In the genomic region with DNA sequence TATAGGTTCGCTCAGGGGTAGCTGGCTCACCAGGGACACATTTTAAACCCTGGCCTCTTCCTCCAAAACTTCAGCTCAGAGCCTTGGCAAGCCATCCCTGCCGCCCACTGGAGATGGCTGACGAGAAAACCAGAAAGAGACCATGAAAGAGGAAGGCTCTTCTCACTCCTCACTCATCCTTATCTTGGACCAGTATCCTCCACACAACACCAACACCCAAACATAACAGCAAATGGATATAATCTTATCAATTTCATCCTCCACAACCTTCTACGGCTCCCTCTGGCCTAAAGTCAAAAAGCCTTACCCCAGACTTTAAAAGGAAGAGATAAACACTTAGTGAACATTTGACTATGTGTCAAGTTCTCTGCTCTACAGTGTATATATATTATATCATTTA, we compare ENCODE assay signal across 16 cellular contexts. TPM values are rescaled to one million over a fixed set of nuclear protein-coding genes. Genes with fewer than 3 reads are reported as not detected.
A peak's percentile ranks its signal among the peaks of the same experiment; 100 is the strongest.
DNase-seq lines count a peak whose midpoint lies in the region; ATAC-seq and TF ChIP-seq lines count a peak whose summit lies in the region.
"Had no signal": no experiment of that assay in that cellular context is flagged by ENCODE, and none has a peak within 500 bp of the region (broad histone marks: within the 10 kb centered on the region; RNA-seq: fewer than 3 reads in every experiment).

No MANE protein-coding gene starts in this region.

- H3K9me3 Mint-ChIP-seq in central memory CD8-positive, alpha-beta T cell = no peaks in the 10 kb centered on the region
- H3K9me3 Mint-ChIP-seq: T-cell had no signal

- DNase-seq in PC-9 (no peak), trophoblast cell (no peak), NCI-H2107 treated with DMSO at 0.1 percent for 48 hours (lab: John Stamatoyannopoulos, UW; ENCODE audit: unreplicated experiment) (no peak), GM13977 (ENCODE audit: low spot score) (no peak), GM20000 (ENCODE audit: low spot score) (no peak), Karpas-422 (no peak)
- no peak for DNase-seq in central memory CD8-positive, alpha-beta T cell (ENCODE audit: low spot score in 2 of 2)
- DNase-seq: activated CD8-positive, alpha-beta memory T cell treated with anti-CD3 and anti-CD28 coated beads, Interleukin-2, amount 10 ng/mL, durations not matched to agents 7 days and 5 days; anterior cingulate cortex; C1 segment of cervical spinal cord; DMS53; naive B cell; NCI-H1417; T-cell had no signal

- H4K91ac ChIP-seq in trophoblast cell (ENCODE audit: low read depth, low read length) = no peak overlapping the region

- peaks cover 23% of the 10 kb centered on the region for H3K4me1 Mint-ChIP-seq in central memory CD8-positive, alpha-beta T cell
- H3K4me1 Mint-ChIP-seq: activated CD8-positive, alpha-beta memory T cell treated with anti-CD3 and anti-CD28 coated beads, Interleukin-2, amount 10 ng/mL, durations not matched to agents 7 days and 5 days; naive B cell; T-cell had no signal

- H3K36me3 ChIP-seq in PC-9 (ENCODE audit: low read depth) = no peaks in the 10 kb centered on the region
- H3K36me3 ChIP-seq in trophoblast cell (ENCODE audit: control insufficient read depth in 1 of 2, insufficient read depth in 2 of 2, low read length in 2 of 2) = no peaks in the 10 kb centered on the region
- no peaks in the 10 kb centered on the region for H3K36me3 ChIP-seq in Karpas-422 (ENCODE audit: insufficient read depth, low read length)

- H2BK12ac ChIP-seq in trophoblast cell (ENCODE audit: low read length) = peak overlapping the region; percentile 6

- H3K9me3 ChIP-seq in PC-9 (ENCODE audit: insufficient read depth, low read depth) (no peaks in the 10 kb centered on the region), trophoblast cell (ENCODE audit: insufficient read depth, low read depth, low read length) (no peaks in the 10 kb centered on the region), Karpas-422 (ENCODE audit: low read length) (no peaks in the 10 kb centered on the region)

- no peak overlapping the region for H4K8ac ChIP-seq in trophoblast cell (ENCODE audit: low read depth, low read length)

- no peak overlapping the region for H2AK5ac ChIP-seq in trophoblast cell (ENCODE audit: low read length)

- peaks cover 14% of the 10 kb centered on the region for H3K79me1 ChIP-seq in trophoblast cell (ENCODE audit: low read length)

- ATAC-seq in central memory CD8-positive, alpha-beta T cell (replicated peaks; ENCODE audit: extremely low read depth, poor library complexity, severe bottlenecking) = no peak
- ATAC-seq: activated CD8-positive, alpha-beta memory T cell treated with anti-CD3 and anti-CD28 coated beads, Interleukin-2, amount 10 ng/mL, durations not matched to agents 7 days and 5 days; T-cell had no signal

- no peak overlapping the region for H3K14ac ChIP-seq in trophoblast cell (ENCODE audit: low read length)

- H3K9ac ChIP-seq in trophoblast cell (ENCODE audit: low read length) (no peak overlapping the region), Karpas-422 (ENCODE audit: low read length) (no peak overlapping the region)
- H3K9ac ChIP-seq: KMS-11 had no signal

- peak overlapping the region; percentile 45 for H3K27ac Mint-ChIP-seq in central memory CD8-positive, alpha-beta T cell (ENCODE audit: low read depth)
- H3K27ac Mint-ChIP-seq: activated CD8-positive, alpha-beta memory T cell treated with anti-CD3 and anti-CD28 coated beads, Interleukin-2, amount 10 ng/mL, durations not matched to agents 7 days and 5 days; naive B cell; T-cell had no signal

- peaks cover 10% of the 10 kb centered on the region; the same call in 1 of the 2 replicates for H3F3A ChIP-seq in PC-9 (ENCODE audit: insufficient read depth, low read depth)

- POLR2A ChIA-PET in PC-9 (lab: Charles Lee; ENCODE audit: unreplicated experiment) = interaction anchor here (0.6 to 0.8 kb wide), 2 partner anchors 27 to 1252 kb away, joined by 4 read pairs; partner anchors contain the start of gene DLG5

- no peaks in the 10 kb centered on the region for H3K36me3 Mint-ChIP-seq in central memory CD8-positive, alpha-beta T cell (ENCODE audit: insufficient read depth)
- H3K36me3 Mint-ChIP-seq: activated CD8-positive, alpha-beta memory T cell treated with anti-CD3 and anti-CD28 coated beads, Interleukin-2, amount 10 ng/mL, durations not matched to agents 7 days and 5 days; naive B cell; T-cell had no signal

- CTCF ChIA-PET in PC-9 (lab: Charles Lee) = interaction anchor here (0.6 kb wide), 1 partner anchor 12 kb away, joined by 3 read pairs; no protein-coding TSS in a partner anchor

- H3K4me2 ChIP-seq in PC-9 (peak overlapping the region; percentile 24), trophoblast cell (ENCODE audit: low read length) (no peak overlapping the region), Karpas-422 (ENCODE audit: low read depth, low read length, poor library complexity, severe bottlenecking) (no peak overlapping the region)
- H3K4me2 ChIP-seq: KMS-11 had no signal

- H3K23ac ChIP-seq in trophoblast cell (ENCODE audit: low read length) = no peak overlapping the region

- in situ Hi-C loops in GM13977 (cut with MboI; ENCODE audit: low pct_unique_long_range_greater_than_20kb, low sequenced_read_pairs, unreplicated experiment) = no loop called here

- no peak for TF ChIP-seq CTCF in PC-9 (conservative IDR thresholded peaks at IDR 0.05)
- TF ChIP-seq CTCF in GM13977 (IDR thresholded peaks at IDR 0.05; ENCODE audit: extremely low read depth, insufficient read depth, missing control alignments) = no peak
- no peak for TF ChIP-seq CTCF in GM20000 (IDR thresholded peaks at IDR 0.05; ENCODE audit: extremely low read depth, missing control alignments)

- H3K9me2 ChIP-seq in PC-9 (ENCODE audit: insufficient read depth) = no peaks in the 10 kb centered on the region
- no peaks in the 10 kb centered on the region for H3K9me2 ChIP-seq in Karpas-422 (replicated peaks; ENCODE audit: insufficient read depth, low read length)

- no peaks in the 10 kb centered on the region for H3K27me3 Mint-ChIP-seq in central memory CD8-positive, alpha-beta T cell

- no peak overlapping the region for H2BK120ac ChIP-seq in trophoblast cell (ENCODE audit: insufficient read depth, low read length, poor library complexity)

- BruUV-seq in PC-9 (replicated peaks; lab: Mats Ljungman, UMichigan) = no TSS peak

- peaks cover 63% of the 10 kb centered on the region for H3K79me2 ChIP-seq in PC-9 (ENCODE audit: low read depth)
- peaks cover 13% of the 10 kb centered on the region for H3K79me2 ChIP-seq in trophoblast cell (ENCODE audit: control insufficient read depth, insufficient read depth, low read length, poor library complexity)
- no peaks in the 10 kb centered on the region for H3K79me2 ChIP-seq in Karpas-422 (ENCODE audit: low read length)

- H3K4me3 ChIP-seq in PC-9 (no peak overlapping the region), trophoblast cell (ENCODE audit: low read depth, low read length) (no peak overlapping the region), Karpas-422 (ENCODE audit: low read length) (no peak overlapping the region)
- H3K4me3 ChIP-seq: coronary artery had no signal

- H3K4me1 ChIP-seq in PC-9 (replicated peaks; ENCODE audit: insufficient read depth) (peaks cover 25% of the 10 kb centered on the region), trophoblast cell (ENCODE audit: control insufficient read depth in 1 of 2, insufficient read depth in 2 of 2, low read length in 2 of 2) (peaks cover 21 to 24% of the 10 kb centered on the region in 2 experiments), Karpas-422 (ENCODE audit: low read length) (no peaks in the 10 kb centered on the region)

- H2BK5ac ChIP-seq in trophoblast cell (ENCODE audit: low read depth, low read length, poor library complexity) = no peak overlapping the region

- peak overlapping the region; percentile 45 for H3K4ac ChIP-seq in trophoblast cell (ENCODE audit: low read depth, low read length)

- H3K27ac ChIP-seq in PC-9 (no peak overlapping the region; the same call in 1 of the 2 replicates), trophoblast cell (ENCODE audit: low read depth, low read length) (no peak overlapping the region), Karpas-422 (ENCODE audit: low read length) (no peak overlapping the region)
- H3K27ac ChIP-seq: coronary artery, KMS-11 had no signal

- 0 out of 2 replicates have a peak, but pooled peaks cover 13% of the 10 kb centered on the region for H4K20me1 ChIP-seq in PC-9 (ENCODE audit: insufficient read depth)
- H4K20me1 ChIP-seq in Karpas-422 (ENCODE audit: insufficient read depth, low read depth, low read length) = no peaks in the 10 kb centered on the region

- no peak overlapping the region for H3K18ac ChIP-seq in trophoblast cell (ENCODE audit: low read length)

- no peaks in the 10 kb centered on the region for H3K27me3 ChIP-seq in PC-9 (ENCODE audit: insufficient read depth, low read depth)
- no peaks in the 10 kb centered on the region for H3K27me3 ChIP-seq in trophoblast cell (ENCODE audit: insufficient read depth, low read length)
- no peaks in the 10 kb centered on the region for H3K27me3 ChIP-seq in Karpas-422 (ENCODE audit: low read length)

- no peak overlapping the region for H3K4me3 Mint-ChIP-seq in central memory CD8-positive, alpha-beta T cell
- H3K4me3 Mint-ChIP-seq: activated CD8-positive, alpha-beta memory T cell treated with anti-CD3 and anti-CD28 coated beads, Interleukin-2, amount 10 ng/mL, durations not matched to agents 7 days and 5 days; naive B cell; T-cell had no signal

- intact Hi-C loops in PC-9 (cut with micrococcal nuclease; ENCODE audit: unreplicated experiment) = loop anchor here (2.0 kb wide), 2 partner anchors 25 to 55 kb away; no protein-coding TSS in a partner anchor

- no peak overlapping the region for H2AFZ ChIP-seq in PC-9
- H2AFZ ChIP-seq in trophoblast cell (ENCODE audit: insufficient read depth, low read length, poor library complexity) = no peak overlapping the region
- H2AFZ ChIP-seq in Karpas-422 (ENCODE audit: low read length) = no peak overlapping the region

- no peak overlapping the region for H4K12ac ChIP-seq in trophoblast cell (ENCODE audit: low read depth, low read length)

- 100% methylated on average over 1 of the region's 4 CpGs for WGBS in trophoblast cell (ENCODE audit: extremely low coverage, insufficient coverage, insufficient read length)

RNA-seq across cellular contexts. Expression of gene DLG5, which starts 26.9 kb away (rescaled TPM):
- 75.5 and 81.7 TPM in 2 replicates for total RNA-seq in PC-9 (2021)
- 82.9 and 86.6 TPM in 2 replicates for polyA plus RNA-seq in trophoblast cell (2013)
- 0.19 and 0.43 TPM in 2 replicates for total RNA-seq in Karpas-422 (2014; rRNA removed; shearing (Covaris generic); ENCODE audit: low replicate concordance)

Comparison
In these comparisons a context has a peak if more than half of its experiments do, and no peak if none do; other contexts are left out.
1. RNA of gene DLG5, which starts 26.9 kb away (total RNA-seq): 75.5 to 81.7 TPM in PC-9; 0.19 to 0.43 TPM in Karpas-422; every median in the first group is over 10 times any median in the second.